19 cellular contexts compared by ENCODE assay signal in genomic region chr4:38236503-38236902, GRCh38.
A peak's percentile ranks its signal among the peaks of the same experiment; 100 is the strongest.
DNase-seq lines count a peak whose midpoint lies in the region; ATAC-seq, FAIRE-seq and TF ChIP-seq lines count a peak whose summit lies in the region.
"Had no signal": no experiment of that assay in that cellular context is flagged by ENCODE, and none has a peak within 500 bp of the region (broad histone marks: within the 10 kb centered on the region; RNA-seq: fewer than 3 reads in every experiment).

No MANE protein-coding gene starts in this region.

- H3K9me3 ChIP-seq in body of pancreas, result no peaks in the 10 kb centered on the region
- H3K9me3 ChIP-seq in esophagus muscularis mucosa, result no peaks in the 10 kb centered on the region
- H3K9me3 ChIP-seq: BLaER1, HAP-1 had no signal

- H3K4me3 Mint-ChIP-seq in activated T-cell treated with anti-CD3 and anti-CD28 coated beads, Interleukin-2, amount 50 U/mL, for 72 hours, result no peak overlapping the region
- no peak overlapping the region for H3K4me3 Mint-ChIP-seq in nephron progenitor cell
- H3K4me3 Mint-ChIP-seq: CD4-positive, alpha-beta memory T cell had no signal

- H3K4me3 ChIP-seq in body of pancreas, result no peak overlapping the region
- no peak overlapping the region for H3K4me3 ChIP-seq in esophagus muscularis mucosa
- H3K4me3 ChIP-seq: BLaER1, GM12878, HAP-1 had no signal

- CTCF ChIA-PET in RWPE1 (lab: Yijun Ruan, JAX), result no interaction called here

- no peaks in the 10 kb centered on the region for H3K36me3 ChIP-seq in body of pancreas (replicated peaks in 1 of 2; ENCODE audit: insufficient read depth in 1 of 2, low read depth in 2 of 2)
- H3K36me3 ChIP-seq in esophagus muscularis mucosa, result no peaks in the 10 kb centered on the region
- H3K36me3 ChIP-seq: BLaER1, HAP-1 had no signal

- no peaks in the 10 kb centered on the region for H3K27me3 ChIP-seq in body of pancreas
- no peaks in the 10 kb centered on the region for H3K27me3 ChIP-seq in esophagus muscularis mucosa
- H3K27me3 ChIP-seq: BLaER1 had no signal

- POLR2A ChIA-PET in RWPE1 (lab: Yijun Ruan, JAX; ENCODE audit: low non-redundant PET), result no interaction called here

- H3K9me3 Mint-ChIP-seq in activated T-cell treated with anti-CD3 and anti-CD28 coated beads, Interleukin-2, amount 50 U/mL, for 72 hours, result peaks cover 0 to 6% of the 10 kb centered on the region in 2 donors
- peaks cover 20% of the 10 kb centered on the region for H3K9me3 Mint-ChIP-seq in nephron progenitor cell
- H3K9me3 Mint-ChIP-seq: CD4-positive, alpha-beta memory T cell had no signal

- H3K27ac ChIP-seq in RWPE1 (peak overlapping the region; percentile 81), body of pancreas (peak overlapping the region in 3 of 4 donors; percentile 20 to 64 (median 22)), esophagus muscularis mucosa (replicated peaks in 1 of 4) (no peak overlapping the region)
- H3K27ac ChIP-seq: BLaER1 had no signal

- no peaks in the 10 kb centered on the region for H3K36me3 Mint-ChIP-seq in activated T-cell treated with anti-CD3 and anti-CD28 coated beads, Interleukin-2, amount 50 U/mL, for 72 hours (ENCODE audit: insufficient read depth in 2 of 2)
- no peaks in the 10 kb centered on the region for H3K36me3 Mint-ChIP-seq in nephron progenitor cell (ENCODE audit: low read depth)
- H3K36me3 Mint-ChIP-seq: CD4-positive, alpha-beta memory T cell had no signal

- no peak for DNase-seq in RWPE1 (ENCODE audit: low spot score)
- DNase-seq in body of pancreas, result no peak
- peak; percentile 74 for DNase-seq in esophagus muscularis mucosa (ENCODE audit: extremely low spot score)
- no peak for DNase-seq in urothelium cell line (ENCODE audit: low spot score)
- no peak for DNase-seq in activated T-cell treated with anti-CD3 and anti-CD28 coated beads, Interleukin-2, amount 50 U/mL, for 72 hours
- no peak for DNase-seq in NCI-H1048 (lab: John Stamatoyannopoulos, UW)
- no peak for DNase-seq in nephron progenitor cell
- DNase-seq: Caco-2; CD4-positive, alpha-beta memory T cell; DND-41; NCI-H1417; NCI-H1694 treated with DMSO at 0.1 percent for 48 hours; NCI-H2081 treated with DMSO at 0.1 percent for 48 hours; NCI-H526; SHP77 had no signal

- H3K27me3 Mint-ChIP-seq in activated T-cell treated with anti-CD3 and anti-CD28 coated beads, Interleukin-2, amount 50 U/mL, for 72 hours (ENCODE audit: low read depth), result peaks cover 8% of the 10 kb centered on the region
- peaks cover 6% of the 10 kb centered on the region for H3K27me3 Mint-ChIP-seq in nephron progenitor cell (ENCODE audit: low read depth, poor library complexity)
- H3K27me3 Mint-ChIP-seq: CD4-positive, alpha-beta memory T cell had no signal

- no peak overlapping the region for H3K27ac Mint-ChIP-seq in activated T-cell treated with anti-CD3 and anti-CD28 coated beads, Interleukin-2, amount 50 U/mL, for 72 hours
- H3K27ac Mint-ChIP-seq in nephron progenitor cell, result no peak overlapping the region
- H3K27ac Mint-ChIP-seq: CD4-positive, alpha-beta memory T cell had no signal

- H3K4me1 Mint-ChIP-seq in activated T-cell treated with anti-CD3 and anti-CD28 coated beads, Interleukin-2, amount 50 U/mL, for 72 hours (ENCODE audit: low read depth), result peaks cover 6% of the 10 kb centered on the region
- H3K4me1 Mint-ChIP-seq in nephron progenitor cell, result peaks cover 24% of the 10 kb centered on the region
- H3K4me1 Mint-ChIP-seq: CD4-positive, alpha-beta memory T cell had no signal

- no peak for TF ChIP-seq POLR2A in body of pancreas (IDR thresholded peaks at IDR 0.05)
- no peak for TF ChIP-seq POLR2A in esophagus muscularis mucosa (IDR thresholded peaks at IDR 0.05; ENCODE audit: low read depth)

- no peak for ATAC-seq in body of pancreas
- ATAC-seq in activated T-cell treated with anti-CD3 and anti-CD28 coated beads, Interleukin-2, amount 50 U/mL, for 72 hours (replicated peaks in 1 of 2), result no peak
- ATAC-seq in GM19351 (IDR thresholded peaks at IDR 0.05; ENCODE audit: unreplicated experiment), result no peak
- ATAC-seq: GM12878 had no signal

- intact Hi-C loops in body of pancreas (cut with DNase I), result no loop called here
- intact Hi-C loops in esophagus muscularis mucosa (cut with DNase I), result no loop called here

- TF ChIP-seq CTCF in RWPE1 (conservative IDR thresholded peaks at IDR 0.05; ENCODE audit: low read depth), result no peak
- no peak for TF ChIP-seq CTCF in body of pancreas (IDR thresholded peaks at IDR 0.05)
- TF ChIP-seq CTCF in esophagus muscularis mucosa (IDR thresholded peaks at IDR 0.05), result no peak
- no peak for TF ChIP-seq CTCF in nephron progenitor cell (IDR thresholded peaks at IDR 0.05)

- peak; percentile 9 for FAIRE-seq in urothelium cell line (lab: Jason Lieb, UNC)
- FAIRE-seq: GM12878 had no signal

- no peak for TF ChIP-seq EP300 in esophagus muscularis mucosa (IDR thresholded peaks at IDR 0.05)

- H3K4me1 ChIP-seq in body of pancreas, result peaks cover 20% of the 10 kb centered on the region
- H3K4me1 ChIP-seq in esophagus muscularis mucosa, result peaks cover 0 to 9% (median 5%) of the 10 kb centered on the region in 4 donors
- H3K4me1 ChIP-seq: BLaER1, Caco-2, HAP-1 had no signal

- WGBS in body of pancreas, 2 donors, result 65 to 70% methylated on average over 2 to 3 of the region's 3 CpGs
- 82% methylated on average over 3 of the region's 3 CpGs for WGBS in esophagus muscularis mucosa

Comparison
In these comparisons a context has a peak if more than half of its experiments do, and no peak if none do; other contexts are left out.
1. H3K27ac ChIP-seq: peak in RWPE1 (single experiment) and body of pancreas (3 of 4); none in esophagus muscularis mucosa (0 of 4).